ENCODE assay signal across 6 cellular contexts in the genomic region with DNA sequence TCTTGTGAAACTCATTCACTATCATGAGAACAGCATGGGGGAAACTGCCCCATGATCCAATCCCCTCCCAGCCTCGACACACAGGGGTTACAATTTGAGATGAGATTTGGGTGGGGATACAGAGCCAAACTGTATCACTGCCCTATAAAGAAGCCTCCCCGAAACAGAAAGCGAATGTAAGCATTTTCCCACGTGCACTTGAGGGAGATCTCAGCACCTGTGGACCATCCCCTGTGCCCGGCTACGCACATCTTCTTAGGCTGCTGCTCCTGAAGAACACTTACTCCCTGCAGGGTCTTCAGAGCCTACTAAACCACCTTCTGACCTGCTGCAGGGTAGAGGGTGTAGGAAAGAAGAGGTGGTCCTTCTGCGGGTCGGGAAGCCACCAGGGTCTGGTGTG.
"Had no signal": no experiment of that assay in that cellular context is flagged by ENCODE, and none has a peak within 500 bp of the region (broad histone marks: within the 10 kb centered on the region; RNA-seq: fewer than 3 reads in every experiment).

No MANE protein-coding gene starts in this region.

- H3K9ac ChIP-seq: GM23248 had no signal

- H3K27ac ChIP-seq: GM23248, HL-60 had no signal

- DNase-seq: GM23248, H9, HCEC 1CT, KBM-7 had no signal

- H3K4me3 ChIP-seq: GM23248 had no signal

- H2AFZ ChIP-seq: GM23248 had no signal

- ATAC-seq: HepG2 had no signal
